Comparison of ENCODE assay signal across 1 cellular context in the genomic region with DNA sequence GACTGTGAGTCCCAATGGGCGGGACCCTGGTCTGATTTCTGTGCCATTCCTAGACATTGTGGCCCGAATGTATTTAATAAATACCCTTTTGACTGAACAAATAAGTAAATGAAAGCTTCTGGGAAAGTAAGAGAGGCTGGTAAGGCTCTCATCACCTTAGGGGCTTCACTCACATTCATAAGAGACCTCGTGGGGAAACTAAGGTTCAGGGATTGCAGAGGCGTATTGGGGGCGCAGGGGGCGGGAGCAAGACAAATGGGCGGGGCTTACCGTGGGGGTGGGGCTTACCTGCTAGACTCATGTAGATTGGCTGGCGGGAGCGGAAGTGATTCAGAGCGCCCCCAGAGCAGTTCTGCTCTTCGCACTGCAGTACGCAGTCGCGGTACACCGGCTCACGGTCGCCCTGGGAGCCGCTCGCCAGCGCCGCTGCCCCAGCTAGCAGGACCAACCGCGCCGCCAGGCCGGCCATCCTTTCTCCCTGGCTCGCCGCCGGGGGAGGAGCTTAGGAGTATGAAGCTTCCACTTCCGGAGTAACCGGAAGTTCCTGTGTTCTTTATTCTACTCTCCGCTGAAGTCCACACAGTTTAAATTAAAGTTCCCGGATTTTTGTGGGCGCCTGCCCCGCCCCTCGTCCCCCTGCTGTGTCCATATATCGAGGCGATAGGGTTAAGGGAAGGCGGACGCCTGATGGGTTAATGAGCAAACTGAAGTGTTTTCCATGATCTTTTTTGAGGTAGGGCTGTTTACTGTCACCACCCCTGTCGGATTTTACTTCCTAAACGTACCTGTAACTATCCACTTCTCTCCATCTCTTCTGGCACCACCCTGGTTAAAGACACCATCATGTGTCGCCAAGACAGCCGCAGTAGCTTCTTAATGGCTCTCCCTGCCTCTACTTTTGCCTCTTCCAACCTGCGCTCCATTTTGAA.
TF ChIP-seq lines count a peak whose summit lies in the region.

A gene with protein sequence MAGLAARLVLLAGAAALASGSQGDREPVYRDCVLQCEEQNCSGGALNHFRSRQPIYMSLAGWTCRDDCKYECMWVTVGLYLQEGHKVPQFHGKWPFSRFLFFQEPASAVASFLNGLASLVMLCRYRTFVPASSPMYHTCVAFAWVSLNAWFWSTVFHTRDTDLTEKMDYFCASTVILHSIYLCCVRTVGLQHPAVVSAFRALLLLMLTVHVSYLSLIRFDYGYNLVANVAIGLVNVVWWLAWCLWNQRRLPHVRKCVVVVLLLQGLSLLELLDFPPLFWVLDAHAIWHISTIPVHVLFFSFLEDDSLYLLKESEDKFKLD (minus strand): TSS at position 512 of the 929 bp plus-strand sequence. CDS start 43 bp downstream, at position 469.

TF ChIP-seq in SK-N-SH treated with all-trans-retinoic acid at 6 μM for 48 hours, 23 proteins besides CTCF, POLR2A, EP300 and RAD21 (continued from another document):
- TF ChIP-seq, protein P1, sequence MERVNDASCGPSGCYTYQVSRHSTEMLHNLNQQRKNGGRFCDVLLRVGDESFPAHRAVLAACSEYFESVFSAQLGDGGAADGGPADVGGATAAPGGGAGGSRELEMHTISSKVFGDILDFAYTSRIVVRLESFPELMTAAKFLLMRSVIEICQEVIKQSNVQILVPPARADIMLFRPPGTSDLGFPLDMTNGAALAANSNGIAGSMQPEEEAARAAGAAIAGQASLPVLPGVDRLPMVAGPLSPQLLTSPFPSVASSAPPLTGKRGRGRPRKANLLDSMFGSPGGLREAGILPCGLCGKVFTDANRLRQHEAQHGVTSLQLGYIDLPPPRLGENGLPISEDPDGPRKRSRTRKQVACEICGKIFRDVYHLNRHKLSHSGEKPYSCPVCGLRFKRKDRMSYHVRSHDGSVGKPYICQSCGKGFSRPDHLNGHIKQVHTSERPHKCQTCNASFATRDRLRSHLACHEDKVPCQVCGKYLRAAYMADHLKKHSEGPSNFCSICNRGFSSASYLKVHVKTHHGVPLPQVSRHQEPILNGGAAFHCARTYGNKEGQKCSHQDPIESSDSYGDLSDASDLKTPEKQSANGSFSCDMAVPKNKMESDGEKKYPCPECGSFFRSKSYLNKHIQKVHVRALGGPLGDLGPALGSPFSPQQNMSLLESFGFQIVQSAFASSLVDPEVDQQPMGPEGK (CRISPR knock-in tag; IDR thresholded peaks at IDR 0.05; ENCODE audit: borderline replicate concordance), result no peak
- TF ChIP-seq, protein P2, sequence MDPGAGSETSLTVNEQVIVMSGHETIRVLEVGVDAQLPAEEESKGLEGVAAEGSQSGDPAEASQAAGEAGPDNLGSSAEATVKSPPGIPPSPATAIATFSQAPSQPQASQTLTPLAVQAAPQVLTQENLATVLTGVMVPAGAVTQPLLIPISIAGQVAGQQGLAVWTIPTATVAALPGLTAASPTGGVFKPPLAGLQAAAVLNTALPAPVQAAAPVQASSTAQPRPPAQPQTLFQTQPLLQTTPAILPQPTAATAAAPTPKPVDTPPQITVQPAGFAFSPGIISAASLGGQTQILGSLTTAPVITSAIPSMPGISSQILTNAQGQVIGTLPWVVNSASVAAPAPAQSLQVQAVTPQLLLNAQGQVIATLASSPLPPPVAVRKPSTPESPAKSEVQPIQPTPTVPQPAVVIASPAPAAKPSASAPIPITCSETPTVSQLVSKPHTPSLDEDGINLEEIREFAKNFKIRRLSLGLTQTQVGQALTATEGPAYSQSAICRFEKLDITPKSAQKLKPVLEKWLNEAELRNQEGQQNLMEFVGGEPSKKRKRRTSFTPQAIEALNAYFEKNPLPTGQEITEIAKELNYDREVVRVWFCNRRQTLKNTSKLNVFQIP (CRISPR knock-in tag; IDR thresholded peaks at IDR 0.05; ENCODE audit: borderline replicate concordance, low read depth), result no peak
- peak; percentile 14; the same call in 1 of the 2 replicates for TF ChIP-seq ISL1 (CRISPR knock-in tag; IDR thresholded peaks at IDR 0.05)
